8 cellular contexts compared by ENCODE assay signal in genomic region chrX:65688403-65688881, GRCh38.
A peak's percentile ranks its signal among the peaks of the same experiment; 100 is the strongest.
DNase-seq lines count a peak whose midpoint lies in the region; ATAC-seq lines count a peak whose summit lies in the region.

No MANE protein-coding gene starts in this region.

- peak overlapping the region; percentile 91 for H3K27ac Mint-ChIP-seq in central memory CD8-positive, alpha-beta T cell (ENCODE audit: low read depth)
- H3K27ac Mint-ChIP-seq in stimulated activated naive B cell treated with anti-CD40 and anti-IgM and Interleukin-4, amounts not matched to agents 10 μg/mL and 1 μg/mL and 100 μg/mL, for 72 hours = peak overlapping the region; percentile 65

- H3K27me3 Mint-ChIP-seq in central memory CD8-positive, alpha-beta T cell = no peaks in the 10 kb centered on the region
- peaks cover 0 to 3% of the 10 kb centered on the region in 2 donors for H3K27me3 Mint-ChIP-seq in stimulated activated naive B cell treated with anti-CD40 and anti-IgM and Interleukin-4, amounts not matched to agents 10 μg/mL and 1 μg/mL and 100 μg/mL, for 72 hours

- H3K4me3 Mint-ChIP-seq in central memory CD8-positive, alpha-beta T cell = peak overlapping the region; percentile 65
- H3K4me3 Mint-ChIP-seq in stimulated activated naive B cell treated with anti-CD40 and anti-IgM and Interleukin-4, amounts not matched to agents 10 μg/mL and 1 μg/mL and 100 μg/mL, for 72 hours = peak overlapping the region in 1 of 2 donors; percentile 65

- peak; percentile 90 for ATAC-seq in GM19467 (IDR thresholded peaks at IDR 0.05; ENCODE audit: unreplicated experiment)
- ATAC-seq in HG03521 (IDR thresholded peaks at IDR 0.05; ENCODE audit: unreplicated experiment) = peak; percentile 88
- no peak for ATAC-seq in central memory CD8-positive, alpha-beta T cell (replicated peaks; ENCODE audit: extremely low read depth, poor library complexity, severe bottlenecking)
- peak; percentile 69 to 84 for ATAC-seq in stimulated activated naive B cell treated with anti-CD40 and anti-IgM and Interleukin-4, amounts not matched to agents 10 μg/mL and 1 μg/mL and 100 μg/mL, for 72 hours (replicated peaks)

- DNase-seq in ELR (ENCODE audit: low read depth) = peak; percentile 66
- DNase-seq in central memory CD8-positive, alpha-beta T cell (ENCODE audit: low spot score in 2 of 2) = no peak
- DNase-seq in stimulated activated naive B cell treated with anti-CD40 and anti-IgM and Interleukin-4, amounts not matched to agents 10 μg/mL and 1 μg/mL and 100 μg/mL, for 72 hours = no peak
- no peak for DNase-seq in NCI-H2107 (lab: John Stamatoyannopoulos, UW)
- DNase-seq in hypothalamus (lab: John Stamatoyannopoulos, UW) = no peak
- no peak for DNase-seq in SW 1271 (lab: John Stamatoyannopoulos, UW)

- peaks cover 17% of the 10 kb centered on the region for H3K36me3 Mint-ChIP-seq in central memory CD8-positive, alpha-beta T cell (ENCODE audit: insufficient read depth)
- H3K36me3 Mint-ChIP-seq in stimulated activated naive B cell treated with anti-CD40 and anti-IgM and Interleukin-4, amounts not matched to agents 10 μg/mL and 1 μg/mL and 100 μg/mL, for 72 hours = peaks cover 34 to 41% of the 10 kb centered on the region in 2 donors

- no peaks in the 10 kb centered on the region for H3K9me3 Mint-ChIP-seq in central memory CD8-positive, alpha-beta T cell
- H3K9me3 Mint-ChIP-seq in stimulated activated naive B cell treated with anti-CD40 and anti-IgM and Interleukin-4, amounts not matched to agents 10 μg/mL and 1 μg/mL and 100 μg/mL, for 72 hours = no peaks in the 10 kb centered on the region

- H3K4me1 Mint-ChIP-seq in central memory CD8-positive, alpha-beta T cell = peaks cover 79% of the 10 kb centered on the region
- peaks cover 58 to 84% of the 10 kb centered on the region in 2 donors for H3K4me1 Mint-ChIP-seq in stimulated activated naive B cell treated with anti-CD40 and anti-IgM and Interleukin-4, amounts not matched to agents 10 μg/mL and 1 μg/mL and 100 μg/mL, for 72 hours
